In the genomic region with DNA sequence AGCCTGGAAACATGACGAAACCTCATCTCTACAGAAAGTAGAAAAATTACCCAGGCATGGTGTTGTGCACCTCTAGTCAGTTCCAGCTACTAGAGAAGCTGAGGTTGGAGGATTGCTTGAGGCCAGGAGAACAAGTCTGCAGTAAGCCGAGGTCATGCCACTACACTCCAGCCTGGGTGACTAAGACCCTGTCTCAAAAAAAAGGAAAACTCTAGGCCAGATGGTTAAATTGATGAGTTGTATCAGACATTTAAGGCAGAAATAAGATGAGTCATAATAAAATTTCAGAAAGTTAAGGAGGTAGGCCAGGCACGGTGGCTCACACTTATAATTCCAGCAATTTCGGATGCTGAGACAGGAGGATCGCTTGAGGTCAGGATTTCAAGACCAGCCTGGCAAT, we compare ENCODE assay signal across 19 cellular contexts. TPM values are rescaled to one million over a fixed set of nuclear protein-coding genes. Genes with fewer than 3 reads are reported as not detected.
DNase-seq lines count a peak whose midpoint lies in the region; ATAC-seq, FAIRE-seq and TF ChIP-seq lines count a peak whose summit lies in the region.
"Had no signal": no experiment of that assay in that cellular context is flagged by ENCODE, and none has a peak within 500 bp of the region (broad histone marks: within the 10 kb centered on the region; RNA-seq: fewer than 3 reads in every experiment).

No MANE protein-coding gene starts in this region.

- H2BK5ac ChIP-seq in IMR-90 (ENCODE audit: low read depth, low read length, poor library complexity, severe bottlenecking) = no peak overlapping the region

- no peaks in the 10 kb centered on the region for H3K9me3 ChIP-seq in IMR-90 (ENCODE audit: control insufficient read depth, insufficient read depth, low read length)
- H3K9me3 ChIP-seq: Caco-2, esophagus muscularis mucosa, SJSA1 had no signal

- H3K56ac ChIP-seq in IMR-90 (ENCODE audit: extremely low read depth, insufficient read depth, low read length) = no peak overlapping the region

- no peak overlapping the region for H3K4me2 ChIP-seq in IMR-90 (ENCODE audit: low read depth, low read length)

- no peak for DNase-seq in activated T-cell treated with anti-CD3 and anti-CD28 coated beads, Interleukin-2, amount 50 U/mL, for 72 hours
- DNase-seq in activated T-cell treated with anti-CD3 and anti-CD28 coated beads, Interleukin-2, amount 50 U/mL, for 1 hour = no peak
- DNase-seq in IMR-90 = peak; percentile 26
- DNase-seq in amniotic epithelial cell (ENCODE audit: low read depth) = peak; percentile 27
- no peak for DNase-seq in stimulated activated effector memory CD8-positive, alpha-beta T cell treated with anti-CD3 and anti-CD28 coated beads, Interleukin-12 subunit alpha, Interleukin-12 subunit beta, amount 100 ng/mL, for 72 hours (ENCODE audit: low spot score in 2 of 2)
- no peak for DNase-seq in RCC 7860 (ENCODE audit: low spot score)
- no peak for DNase-seq in left cardiac atrium
- DNase-seq: activated gamma-delta T cell; Caco-2; GF-D8; naive thymus-derived CD4-positive, alpha-beta T cell; NCI-H1694 treated with DMSO at 0.1 percent for 48 hours; stimulated activated naive CD4-positive, alpha-beta T cell had no signal

- H3K9ac ChIP-seq in IMR-90 (ENCODE audit: low read depth, low read length) = no peak overlapping the region

- no peak overlapping the region for H3K14ac ChIP-seq in IMR-90 (replicated peaks; ENCODE audit: low read depth, low read length)

- no peak for FAIRE-seq in RCC 7860 (lab: Jason Lieb, UNC)
- FAIRE-seq: bronchial epithelial cell had no signal

- peaks cover 20% of the 10 kb centered on the region for H4K20me1 ChIP-seq in IMR-90 (ENCODE audit: insufficient read depth, low read length)

- peaks cover 77% of the 10 kb centered on the region for H3K4me1 Mint-ChIP-seq in activated T-cell treated with anti-CD3 and anti-CD28 coated beads, Interleukin-2, amount 50 U/mL, for 72 hours (ENCODE audit: low read depth)
- peaks cover 50% of the 10 kb centered on the region for H3K4me1 Mint-ChIP-seq in stimulated activated effector memory CD8-positive, alpha-beta T cell treated with anti-CD3 and anti-CD28 coated beads, Interleukin-12 subunit alpha, Interleukin-12 subunit beta, amount 100 ng/mL, for 72 hours

- peak; percentile 39 to 40 for ATAC-seq in activated T-cell treated with anti-CD3 and anti-CD28 coated beads, Interleukin-2, amount 50 U/mL, for 72 hours (replicated peaks in 1 of 2)
- no peak; the same call in 1 of the 2 replicates for ATAC-seq in IMR-90 (ENCODE audit: low read depth)
- ATAC-seq in stimulated activated effector memory CD8-positive, alpha-beta T cell treated with anti-CD3 and anti-CD28 coated beads, Interleukin-12 subunit alpha, Interleukin-12 subunit beta, amount 100 ng/mL, for 72 hours = peak; percentile 7
- no peak for ATAC-seq in GM19397 (IDR thresholded peaks at IDR 0.05; ENCODE audit: unreplicated experiment)
- ATAC-seq in left cardiac atrium = no peak
- ATAC-seq: HCT116; naive thymus-derived CD4-positive, alpha-beta T cell had no signal

- peak overlapping the region; percentile 86 for H3K27ac Mint-ChIP-seq in activated T-cell treated with anti-CD3 and anti-CD28 coated beads, Interleukin-2, amount 50 U/mL, for 72 hours
- no peak overlapping the region for H3K27ac Mint-ChIP-seq in stimulated activated effector memory CD8-positive, alpha-beta T cell treated with anti-CD3 and anti-CD28 coated beads, Interleukin-12 subunit alpha, Interleukin-12 subunit beta, amount 100 ng/mL, for 72 hours
- H3K27ac Mint-ChIP-seq: progenitor cell of endocrine pancreas had no signal

- H3K4me3 Mint-ChIP-seq in activated T-cell treated with anti-CD3 and anti-CD28 coated beads, Interleukin-2, amount 50 U/mL, for 72 hours = peak overlapping the region; percentile 0 to 62
- no peak overlapping the region for H3K4me3 Mint-ChIP-seq in stimulated activated effector memory CD8-positive, alpha-beta T cell treated with anti-CD3 and anti-CD28 coated beads, Interleukin-12 subunit alpha, Interleukin-12 subunit beta, amount 100 ng/mL, for 72 hours
- H3K4me3 Mint-ChIP-seq: naive thymus-derived CD4-positive, alpha-beta T cell had no signal

- in situ Hi-C loops in IMR-90 (cut with MboI; ENCODE audit: low sequenced_read_pairs) = no loop called here

- no peaks in the 10 kb centered on the region for H3K27me3 Mint-ChIP-seq in activated T-cell treated with anti-CD3 and anti-CD28 coated beads, Interleukin-2, amount 50 U/mL, for 72 hours (ENCODE audit: low read depth)
- H3K27me3 Mint-ChIP-seq: naive thymus-derived CD4-positive, alpha-beta T cell; progenitor cell of endocrine pancreas had no signal

- intact Hi-C loops in IMR-90 (cut with micrococcal nuclease) = no loop called here
- intact Hi-C loops in left cardiac atrium (cut with DNase I) = no loop called here

- H3K36me3 Mint-ChIP-seq in activated T-cell treated with anti-CD3 and anti-CD28 coated beads, Interleukin-2, amount 50 U/mL, for 72 hours (ENCODE audit: insufficient read depth in 2 of 2) = peaks cover 6 to 34% of the 10 kb centered on the region in 2 donors
- peaks cover 100% of the 10 kb centered on the region for H3K36me3 Mint-ChIP-seq in stimulated activated effector memory CD8-positive, alpha-beta T cell treated with anti-CD3 and anti-CD28 coated beads, Interleukin-12 subunit alpha, Interleukin-12 subunit beta, amount 100 ng/mL, for 72 hours

- H2AFZ ChIP-seq in IMR-90 (replicated peaks; ENCODE audit: low read length, poor library complexity) = no peak overlapping the region

- no peak overlapping the region for H3K23ac ChIP-seq in IMR-90 (ENCODE audit: low read depth, low read length)

- no peak for TF ChIP-seq POLR2A in IMR-90 (IDR thresholded peaks at IDR 0.05; ENCODE audit: low read depth, low read length)

- peaks cover 8 to 37% of the 10 kb centered on the region in 2 experiments for H3K79me1 ChIP-seq in IMR-90 (ENCODE audit: low read depth in 1 of 2, low read length in 2 of 2)

- TF ChIP-seq RAD21 in IMR-90 (IDR thresholded peaks at IDR 0.05; ENCODE audit: low read length) = no peak

- peaks cover 39% of the 10 kb centered on the region for H3K36me3 ChIP-seq in IMR-90 (ENCODE audit: control insufficient read depth, insufficient read depth, low read length)

- TF ChIP-seq CTCF in IMR-90 (conservative IDR thresholded peaks at IDR 0.05; ENCODE audit: low read depth, low read length) = no peak

- BruUV-seq in IMR-90 (replicated peaks; lab: Mats Ljungman, UMichigan) = no TSS peak

- no peak overlapping the region for H4K8ac ChIP-seq in IMR-90 (ENCODE audit: low read depth in 2 of 2, low read length in 2 of 2)

- H3K4me1 ChIP-seq in IMR-90 (ENCODE audit: control insufficient read depth, insufficient read depth, low read length) = peaks cover 2% of the 10 kb centered on the region; the same call in 1 of the 2 replicates
- H3K4me1 ChIP-seq: Caco-2, SJSA1 had no signal

- no peaks in the 10 kb centered on the region for H3K27me3 ChIP-seq in IMR-90 (ENCODE audit: control insufficient read depth, insufficient read depth, low read length)
- H3K27me3 ChIP-seq: esophagus muscularis mucosa, SJSA1 had no signal

- no peak overlapping the region for H2AK9ac ChIP-seq in IMR-90 (replicated peaks; ENCODE audit: low read depth, low read length, poor library complexity)

- no peak overlapping the region for H4K5ac ChIP-seq in IMR-90 (ENCODE audit: low read depth, low read length)

- dilution Hi-C loops in IMR-90 (cut with HindIII; ENCODE audit: low sequenced_read_pairs, unreplicated experiment) = no loop called here

- POLR2A ChIA-PET in IMR-90 (lab: Charles Lee; ENCODE audit: unreplicated experiment) = no interaction called here

- H2AK5ac ChIP-seq in IMR-90 (ENCODE audit: low read depth, low read length) = no peak overlapping the region

- H2BK15ac ChIP-seq in IMR-90 (ENCODE audit: low read depth, low read length) = no peak overlapping the region

- H3K18ac ChIP-seq in IMR-90 (ENCODE audit: low read depth, low read length) = no peak overlapping the region

- H3K9me1 ChIP-seq in IMR-90 (ENCODE audit: insufficient read depth, low read length) = peaks cover 4% of the 10 kb centered on the region; the same call in 1 of the 2 replicates

- no peak overlapping the region for H3K27ac ChIP-seq in IMR-90 (ENCODE audit: insufficient read depth, low read length)
- H3K27ac ChIP-seq: esophagus muscularis mucosa, SJSA1 had no signal

- H3K9me3 Mint-ChIP-seq in activated T-cell treated with anti-CD3 and anti-CD28 coated beads, Interleukin-2, amount 50 U/mL, for 72 hours = no peaks in the 10 kb centered on the region
- H3K9me3 Mint-ChIP-seq in stimulated activated effector memory CD8-positive, alpha-beta T cell treated with anti-CD3 and anti-CD28 coated beads, Interleukin-12 subunit alpha, Interleukin-12 subunit beta, amount 100 ng/mL, for 72 hours = no peaks in the 10 kb centered on the region
- H3K9me3 Mint-ChIP-seq: naive thymus-derived CD4-positive, alpha-beta T cell had no signal

- H3K4me3 ChIP-seq in IMR-90 (ENCODE audit: insufficient read depth, low read depth, low read length) = no peak overlapping the region
- H3K4me3 ChIP-seq: esophagus muscularis mucosa, SJSA1 had no signal

- CTCF ChIA-PET in IMR-90 (lab: Yijun Ruan, JAX) = interaction anchor here (0.9 kb wide), 1 partner anchor 11 kb away, joined by 5 read pairs; the partner anchor contains the start of gene ATP6V1D

- H4K91ac ChIP-seq in IMR-90 (ENCODE audit: insufficient read depth, low read depth, low read length) = no peak overlapping the region

- H2BK20ac ChIP-seq in IMR-90 (ENCODE audit: low read depth, low read length) = no peak overlapping the region

- H3K4ac ChIP-seq in IMR-90 (ENCODE audit: low read depth, low read length) = no peak overlapping the region

- H2BK120ac ChIP-seq in IMR-90 (ENCODE audit: low read depth, low read length) = no peak overlapping the region

- WGBS in IMR-90 (ENCODE audit: extremely low coverage in 2 of 2, insufficient read length in 1 of 2), 2 experiments = no CpG with 5 or more reads among the region's 5 CpGs

RNA-seq across cellular contexts. Expression of gene EIF2S1, which starts 10.7 kb away (rescaled TPM):
- 100 to 1,000 TPM; 132 to 172 TPM for total RNA-seq in activated T-cell treated with anti-CD3 and anti-CD28 coated beads, Interleukin-2, amount 50 U/mL, for 72 hours
- 125 and 360 TPM in 2 replicates for total RNA-seq in IMR-90 (2012; rRNA removed)
- polyA plus RNA-seq in IMR-90 (2012; rRNA removed) = 51.3 and 57.9 TPM in 2 replicates
- polyA plus RNA-seq in IMR-90 (2012; cell fraction: cytosol; rRNA removed) = 6.6 and 7.6 TPM in 2 replicates
- 2.3 and 13.5 TPM in 2 replicates for polyA plus RNA-seq in IMR-90 (2012; cell fraction: nucleus; rRNA removed; ENCODE audit: low replicate concordance)
- 10 to 100 TPM; 79.3 to 96.4 TPM for total RNA-seq in left cardiac atrium

RNA-seq across cellular contexts. Expression of gene ATP6V1D, which starts 11.2 kb away (rescaled TPM):
- total RNA-seq in activated T-cell treated with anti-CD3 and anti-CD28 coated beads, Interleukin-2, amount 50 U/mL, for 72 hours = 10 to 100 TPM; 24.5 to 27.3 TPM
- 113 and 167 TPM in 2 replicates for total RNA-seq in IMR-90 (2012; rRNA removed)
- 47.3 and 54.5 TPM in 2 replicates for polyA plus RNA-seq in IMR-90 (2012; rRNA removed)
- 17.2 and 23.4 TPM in 2 replicates for polyA plus RNA-seq in IMR-90 (2012; cell fraction: cytosol; rRNA removed)
- polyA plus RNA-seq in IMR-90 (2012; cell fraction: nucleus; rRNA removed; ENCODE audit: low replicate concordance) = 3.5 and 22.9 TPM in 2 replicates
- total RNA-seq in left cardiac atrium = 100 to 1,000 TPM; 105 to 144 TPM

RNA-seq across cellular contexts. Expression of gene PLEK2, which starts 41.1 kb away (rescaled TPM):
- 1 to 10 TPM in 1 of 2 donors, under 1 TPM in 1; 0.84 to 1.4 TPM for total RNA-seq in activated T-cell treated with anti-CD3 and anti-CD28 coated beads, Interleukin-2, amount 50 U/mL, for 72 hours
- total RNA-seq in IMR-90 (2012; rRNA removed) = 2.2 and 2.5 TPM in 2 replicates
- polyA plus RNA-seq in IMR-90 (2012; rRNA removed) = 1.5 and 1.7 TPM in 2 replicates
- polyA plus RNA-seq in IMR-90 (2012; cell fraction: cytosol; rRNA removed) = 0.64 and 1.2 TPM in 2 replicates
- 0.61 and 0.66 TPM in 2 replicates for polyA plus RNA-seq in IMR-90 (2012; cell fraction: nucleus; rRNA removed; ENCODE audit: low replicate concordance)
- under 1 TPM; 0.35 to 0.76 TPM for total RNA-seq in left cardiac atrium

Comparison
In these comparisons a context has a peak if more than half of its experiments do, and no peak if none do; other contexts are left out.
1. ATAC-seq: peak in activated T-cell treated with anti-CD3 and anti-CD28 coated beads, Interleukin-2, amount 50 U/mL, for 72 hours (2 of 2) and stimulated activated effector memory CD8-positive, alpha-beta T cell treated with anti-CD3 and anti-CD28 coated beads, Interleukin-12 subunit alpha, Interleukin-12 subunit beta, amount 100 ng/mL, for 72 hours (single experiment); none in IMR-90 (single experiment), GM19397 (single experiment) and left cardiac atrium (0 of 2).
2. DNase-seq: peak in IMR-90 (single experiment) and amniotic epithelial cell (single experiment); none in activated T-cell treated with anti-CD3 and anti-CD28 coated beads, Interleukin-2, amount 50 U/mL, for 72 hours (0 of 2), activated T-cell treated with anti-CD3 and anti-CD28 coated beads, Interleukin-2, amount 50 U/mL, for 1 hour (single experiment), stimulated activated effector memory CD8-positive, alpha-beta T cell treated with anti-CD3 and anti-CD28 coated beads, Interleukin-12 subunit alpha, Interleukin-12 subunit beta, amount 100 ng/mL, for 72 hours (0 of 2), RCC 7860 (single experiment) and left cardiac atrium (single experiment).